Comparison of ENCODE assay signal across 8 cellular contexts in genomic region chr1:88683848-88684481, GRCh38. TPM values are rescaled to one million over a fixed set of nuclear protein-coding genes. Genes with fewer than 3 reads are reported as not detected.
DNase-seq lines count a peak whose midpoint lies in the region; ATAC-seq and TF ChIP-seq lines count a peak whose summit lies in the region.

PKN2 (plus strand) TSS chr1:88684273; CDS start chr1:88684581, 308 bp downstream.

- TF ChIP-seq CTCF in left lung (IDR thresholded peaks at IDR 0.05), result peak in 1 of 2 donors; percentile 15

- H3K27ac ChIP-seq in CD4-positive, CD25-positive, alpha-beta regulatory T cell (ENCODE audit: insufficient read depth, low read length, poor library complexity, severe bottlenecking), result peak within 1 kb of the TSS; percentile 94
- peak within 1 kb of the TSS; percentile 98 for H3K27ac ChIP-seq in left lung

- no peaks in the 10 kb centered on the region for H3K36me3 Mint-ChIP-seq in CD4-positive, CD25-positive, alpha-beta regulatory T cell
- H3K36me3 Mint-ChIP-seq in dendritic cell treated with granulocyte-macrophage colony-stimulating factor and Interleukin-4, amounts not matched to agents 40 ng/mL and 50 ng/mL, for 4 days (ENCODE audit: low read depth), result peaks cover 22% of the 10 kb centered on the region

- DNase-seq in CD4-positive, CD25-positive, alpha-beta regulatory T cell, result peak; percentile 96 to 100 (median 96)
- DNase-seq in NCI-H774 (lab: John Stamatoyannopoulos, UW) (peak; percentile 98), left lung (peak; percentile 98 to 99)
- DNase-seq in activated CD4-positive, alpha-beta T cell treated with anti-CD3 and anti-CD28 coated beads, Interleukin-2, amount 50 U/mL, for 4 hours, result peak; percentile 94 to 96
- DNase-seq in stimulated activated CD4-positive, alpha-beta T cell treated with anti-CD3 and anti-CD28 coated beads, Interleukin-2, amount 100 ng/mL, for 48 hours, result peak; percentile 94 to 96

- H3K4me1 ChIP-seq in CD4-positive, CD25-positive, alpha-beta regulatory T cell (ENCODE audit: control insufficient read depth, insufficient read depth, low read length, poor library complexity, severe bottlenecking), result peaks cover 33% of the 10 kb centered on the region
- H3K4me1 ChIP-seq in left lung, result peaks cover 15 to 38% of the 10 kb centered on the region in 2 donors

- peak within 1 kb of the TSS; percentile 84 for H3K4me3 ChIP-seq in CD4-positive, CD25-positive, alpha-beta regulatory T cell (ENCODE audit: low read depth, low read length)
- H3K4me3 ChIP-seq in left lung, result peak within 1 kb of the TSS; percentile 92 to 95

- H3K4me3 Mint-ChIP-seq in CD4-positive, CD25-positive, alpha-beta regulatory T cell, result peak within 1 kb of the TSS; percentile 92 to 99 (median 94)
- H3K4me3 Mint-ChIP-seq in dendritic cell treated with granulocyte-macrophage colony-stimulating factor and Interleukin-4, amounts not matched to agents 40 ng/mL and 50 ng/mL, for 4 days, result peak within 1 kb of the TSS; percentile 99

- intact Hi-C loops in dendritic cell treated with granulocyte-macrophage colony-stimulating factor and Interleukin-4, amounts not matched to agents 40 ng/mL and 50 ng/mL, for 4 days (cut with micrococcal nuclease), result loop anchor here (2.0 to 10.0 kb wide), 3 partner anchors 15 to 1769 kb away; partner anchors contain the start of genes HS2ST1 and SELENOF
- intact Hi-C loops in left lung (cut with DNase I), result no loop called here

- H3K27me3 ChIP-seq in CD4-positive, CD25-positive, alpha-beta regulatory T cell (ENCODE audit: control insufficient read depth, insufficient read depth, low read length), result no peaks in the 10 kb centered on the region
- no peaks in the 10 kb centered on the region for H3K27me3 ChIP-seq in left lung

- peaks cover 13 to 44% (median 29%) of the 10 kb centered on the region in 4 donors for H3K4me1 Mint-ChIP-seq in CD4-positive, CD25-positive, alpha-beta regulatory T cell
- H3K4me1 Mint-ChIP-seq in dendritic cell treated with granulocyte-macrophage colony-stimulating factor and Interleukin-4, amounts not matched to agents 40 ng/mL and 50 ng/mL, for 4 days (ENCODE audit: low read depth), result peaks cover 16% of the 10 kb centered on the region

- no peaks in the 10 kb centered on the region for H3K27me3 Mint-ChIP-seq in CD4-positive, CD25-positive, alpha-beta regulatory T cell
- no peaks in the 10 kb centered on the region for H3K27me3 Mint-ChIP-seq in dendritic cell treated with granulocyte-macrophage colony-stimulating factor and Interleukin-4, amounts not matched to agents 40 ng/mL and 50 ng/mL, for 4 days

- H3K9me3 Mint-ChIP-seq in CD4-positive, CD25-positive, alpha-beta regulatory T cell, result peaks cover 0 to 2% (median 0%) of the 10 kb centered on the region in 7 donors
- no peaks in the 10 kb centered on the region for H3K9me3 Mint-ChIP-seq in dendritic cell treated with granulocyte-macrophage colony-stimulating factor and Interleukin-4, amounts not matched to agents 40 ng/mL and 50 ng/mL, for 4 days

- peak within 1 kb of the TSS; percentile 95 to 97 (median 97) for H3K27ac Mint-ChIP-seq in CD4-positive, CD25-positive, alpha-beta regulatory T cell
- H3K27ac Mint-ChIP-seq in dendritic cell treated with granulocyte-macrophage colony-stimulating factor and Interleukin-4, amounts not matched to agents 40 ng/mL and 50 ng/mL, for 4 days, result peak within 1 kb of the TSS; percentile 97

- no peaks in the 10 kb centered on the region for H3K36me3 ChIP-seq in CD4-positive, CD25-positive, alpha-beta regulatory T cell (ENCODE audit: control insufficient read depth, insufficient read depth, low read length)
- H3K36me3 ChIP-seq in left lung, result no peaks in the 10 kb centered on the region

- ATAC-seq in CD4-positive, CD25-positive, alpha-beta regulatory T cell (ENCODE audit: low read depth in 2 of 2), result peak; percentile 92 to 95
- peak; percentile 92 for ATAC-seq in GM19397 (IDR thresholded peaks at IDR 0.05; ENCODE audit: unreplicated experiment)
- peak; percentile 84 for ATAC-seq in HG03571 (IDR thresholded peaks at IDR 0.05; ENCODE audit: unreplicated experiment)
- peak; percentile 97 for ATAC-seq in left lung

- no peaks in the 10 kb centered on the region for H3K9me3 ChIP-seq in CD4-positive, CD25-positive, alpha-beta regulatory T cell (ENCODE audit: control insufficient read depth in 2 of 2, low read length in 2 of 2)
- H3K9me3 ChIP-seq in left lung, result no peaks in the 10 kb centered on the region

RNA-seq across cellular contexts. Expression of gene PKN2, which starts in this region (rescaled TPM):
- total RNA-seq in CD4-positive, CD25-positive, alpha-beta regulatory T cell, result 41.9 TPM
- polyA plus RNA-seq in CD4-positive, CD25-positive, alpha-beta regulatory T cell, result 1 to 10 TPM; 6.7 to 8.1 (median 7.4) TPM
- 10 to 100 TPM; 41.7 to 50.3 TPM for total RNA-seq in left lung

Comparison
In these comparisons a context has a peak if more than half of its experiments do, and no peak if none do; other contexts are left out.
1. Peak in every context shown above with its lines: DNase-seq, ATAC-seq, H3K4me3 ChIP-seq and H3K27ac ChIP-seq.